Comparison of ENCODE assay signal across 1 cellular context in genomic region chr3:65507446-65507845, GRCh38.
A peak's percentile ranks its signal among the peaks of the same experiment; 100 is the strongest.
TF ChIP-seq lines count a peak whose summit lies in the region.

No MANE protein-coding gene starts in this region.

TF ChIP-seq in HEK293, 187 proteins besides CTCF, POLR2A, EP300 and RAD21 (continued from another document):
- TF ChIP-seq ZNF513 (tag by site-specific recombination; IDR thresholded peaks at IDR 0.05) = no peak
- no peak for TF ChIP-seq MYNN (tag by site-specific recombination; IDR thresholded peaks at IDR 0.05; ENCODE audit: borderline replicate concordance)
- TF ChIP-seq ZNF148 (tag by site-specific recombination; IDR thresholded peaks at IDR 0.05; ENCODE audit: borderline replicate concordance) = no peak
- TF ChIP-seq PRDM10 (tag by site-specific recombination; IDR thresholded peaks at IDR 0.05) = peak; percentile 14; the same call in 1 of the 2 replicates
- no peak for TF ChIP-seq ZNF580 (tag by site-specific recombination; IDR thresholded peaks at IDR 0.05)
- peak; percentile 31; the same call in 1 of the 2 replicates for TF ChIP-seq ZBTB8A (tag by site-specific recombination; IDR thresholded peaks at IDR 0.05)
- no peak for TF ChIP-seq ZNF350 (tag by site-specific recombination; IDR thresholded peaks at IDR 0.05)
- TF ChIP-seq ZNF174 (tag by site-specific recombination; IDR thresholded peaks at IDR 0.05) = no peak
- TF ChIP-seq FEZF1 (tag by site-specific recombination; IDR thresholded peaks at IDR 0.05) = peak; percentile 63
- TF ChIP-seq ATF2 (tag by site-specific recombination; IDR thresholded peaks at IDR 0.05; ENCODE audit: low read depth) = peak; percentile 71; the same call in 1 of the 2 replicates
- no peak for TF ChIP-seq ZXDB (tag by site-specific recombination; IDR thresholded peaks at IDR 0.05)
- no peak for TF ChIP-seq ZNF114 (tag by site-specific recombination; IDR thresholded peaks at IDR 0.05)
- TF ChIP-seq GFI1B (tag by site-specific recombination; IDR thresholded peaks at IDR 0.05) = peak; percentile 79; the same call in 1 of the 2 replicates
